Comparison of ENCODE assay signal across 1 cellular context in genomic region chr1:183989078-183989577, GRCh38.
TF ChIP-seq lines count a peak whose summit lies in the region.

No MANE protein-coding gene starts in this region.

TF ChIP-seq in GM23338, 12 proteins besides CTCF, POLR2A, EP300 and RAD21 (continued from another document):
- no peak for TF ChIP-seq ZNF462 (CRISPR knock-in tag; IDR thresholded peaks at IDR 0.05)
- no peak for TF ChIP-seq STAT1 (IDR thresholded peaks at IDR 0.05; ENCODE audit: unreplicated experiment)
- TF ChIP-seq ZNF331 (CRISPR knock-in tag; IDR thresholded peaks at IDR 0.05; ENCODE audit: low read depth): no peak
- TF ChIP-seq ZNF114 (CRISPR knock-in tag; IDR thresholded peaks at IDR 0.05): no peak
- TF ChIP-seq REST (IDR thresholded peaks at IDR 0.05; ENCODE audit: unreplicated experiment): no peak
